Comparison of ENCODE assay signal across 22 cellular contexts in the genomic region with DNA sequence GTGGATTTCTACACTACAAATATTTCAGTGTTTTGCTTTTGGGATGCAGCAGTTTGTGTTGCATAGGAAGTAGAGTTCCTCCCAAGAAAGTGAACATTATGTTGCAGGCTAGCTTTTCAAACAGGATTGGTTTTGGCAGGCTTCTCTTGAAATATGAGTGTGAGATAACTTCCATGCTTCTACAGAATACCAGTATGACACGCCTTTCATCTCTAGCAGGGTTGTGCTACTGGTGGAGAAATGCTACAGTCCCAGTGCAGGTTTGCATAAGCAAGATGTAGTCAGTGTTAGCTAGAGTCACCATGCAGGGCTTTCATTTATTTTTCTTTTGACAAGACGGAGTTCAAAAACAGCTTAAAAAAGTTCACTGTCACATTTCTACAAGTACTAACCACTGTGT. TPM values are rescaled to one million over a fixed set of nuclear protein-coding genes. Genes with fewer than 3 reads are reported as not detected.
DNase-seq lines count a peak whose midpoint lies in the region; ATAC-seq and TF ChIP-seq lines count a peak whose summit lies in the region.
"Had no signal": no experiment of that assay in that cellular context is flagged by ENCODE, and none has a peak within 500 bp of the region (broad histone marks: within the 10 kb centered on the region; RNA-seq: fewer than 3 reads in every experiment).

No MANE protein-coding gene starts in this region.

- POLR2A ChIA-PET in IMR-90 (lab: Charles Lee; ENCODE audit: unreplicated experiment), result interaction anchor here (0.5 kb wide), 1 partner anchor 12 kb away, joined by 12 read pairs; no protein-coding TSS in a partner anchor

- H3K4ac ChIP-seq in IMR-90 (ENCODE audit: low read depth, low read length), result peak overlapping the region; percentile 34; the same call in 1 of the 2 replicates

- dilution Hi-C loops in IMR-90 (cut with HindIII; ENCODE audit: low sequenced_read_pairs, unreplicated experiment), result no loop called here

- H3K79me1 ChIP-seq in IMR-90 (ENCODE audit: low read depth in 1 of 2, low read length in 2 of 2), result no peaks in the 10 kb centered on the region

- H3K9me1 ChIP-seq in IMR-90 (ENCODE audit: insufficient read depth, low read length), result peaks cover 16% of the 10 kb centered on the region

- peak overlapping the region; percentile 18 for H3K23ac ChIP-seq in IMR-90 (ENCODE audit: low read depth, low read length)

- H3K27ac ChIP-seq in IMR-90 (ENCODE audit: insufficient read depth, low read length) (no peak overlapping the region), gastroesophageal sphincter (peak overlapping the region in 3 of 4 donors; percentile 62 to 87 (median 81))
- H3K27ac ChIP-seq: HL-60, ovary, VCaP had no signal

- intact Hi-C loops in IMR-90 (cut with micrococcal nuclease), result loop anchor here (10.0 kb wide), 1 partner anchor 159 kb away; no protein-coding TSS in a partner anchor
- intact Hi-C loops in posterior cingulate gyrus (cut with DNase I), result loop anchor here (10.0 kb wide), 1 partner anchor 331 kb away; a partner anchor contains a TSS

- H2BK120ac ChIP-seq in IMR-90 (ENCODE audit: low read depth, low read length), result peak overlapping the region; percentile 48

- no peak overlapping the region for H3K18ac ChIP-seq in IMR-90 (ENCODE audit: low read depth, low read length)

- no peak overlapping the region for H2AK9ac ChIP-seq in IMR-90 (replicated peaks; ENCODE audit: low read depth, low read length, poor library complexity)

- TF ChIP-seq POLR2A in IMR-90 (IDR thresholded peaks at IDR 0.05; ENCODE audit: low read depth, low read length) (no peak), gastroesophageal sphincter (IDR thresholded peaks at IDR 0.05) (no peak)

- no peak overlapping the region for H3K56ac ChIP-seq in IMR-90 (ENCODE audit: extremely low read depth, insufficient read depth, low read length)

- H2BK15ac ChIP-seq in IMR-90 (ENCODE audit: low read depth, low read length), result no peak overlapping the region

- H4K5ac ChIP-seq in IMR-90 (ENCODE audit: low read depth, low read length), result no peak overlapping the region

- no peak overlapping the region for H3K9ac ChIP-seq in IMR-90 (ENCODE audit: low read depth, low read length)

- TF ChIP-seq CTCF in IMR-90 (conservative IDR thresholded peaks at IDR 0.05; ENCODE audit: low read depth, low read length), result no peak
- no peak for TF ChIP-seq CTCF in astrocyte of the spinal cord (IDR thresholded peaks at IDR 0.05; ENCODE audit: low read depth, low read length)
- TF ChIP-seq CTCF in gastroesophageal sphincter (IDR thresholded peaks at IDR 0.05), result no peak
- no peak for TF ChIP-seq CTCF in omental fat pad (IDR thresholded peaks at IDR 0.05)

- WGBS in IMR-90 (ENCODE audit: extremely low coverage in 2 of 2, insufficient read length in 1 of 2), 2 experiments, result no CpG with 5 or more reads among the region's 2 CpGs
- 32 to 35% methylated on average over 2 of the region's 2 CpGs for WGBS in gastroesophageal sphincter (ENCODE audit: low coverage in 1 of 2), 2 donors

- H3K14ac ChIP-seq in IMR-90 (replicated peaks; ENCODE audit: low read depth, low read length), result peak overlapping the region; percentile 24

- H4K20me1 ChIP-seq in IMR-90 (ENCODE audit: insufficient read depth, low read length), result no peaks in the 10 kb centered on the region

- no TSS peak for BruUV-seq in IMR-90 (replicated peaks; lab: Mats Ljungman, UMichigan)

- H3K4me1 ChIP-seq in IMR-90 (ENCODE audit: control insufficient read depth, insufficient read depth, low read length) (peaks cover 21% of the 10 kb centered on the region), gastroesophageal sphincter (peaks cover 22 to 70% (median 33%) of the 10 kb centered on the region in 3 donors)

- no peak overlapping the region for H2AFZ ChIP-seq in IMR-90 (replicated peaks; ENCODE audit: low read length, poor library complexity)

- no peak overlapping the region for H2BK5ac ChIP-seq in IMR-90 (ENCODE audit: low read depth, low read length, poor library complexity, severe bottlenecking)

- in situ Hi-C loops in IMR-90 (cut with MboI; ENCODE audit: low sequenced_read_pairs) (no loop called here), astrocyte of the spinal cord (cut with HindIII; ENCODE audit: low sequenced_read_pairs) (no loop called here)

- ATAC-seq in IMR-90 (ENCODE audit: low read depth) (peak; percentile 38), gastroesophageal sphincter (no peak), omental fat pad (ENCODE audit: low FRiP score) (peak; percentile 29)
- ATAC-seq: gastrocnemius medialis, sciatic nerve had no signal

- no peak overlapping the region; a peak in 1 of 4 replicates for H4K8ac ChIP-seq in IMR-90 (ENCODE audit: low read depth in 2 of 2, low read length in 2 of 2)

- H2BK20ac ChIP-seq in IMR-90 (ENCODE audit: low read depth, low read length), result 0 out of 2 replicates have a peak overlapping the region, but pooled peaks have one; percentile 13

- H3K4me3 ChIP-seq in IMR-90 (ENCODE audit: insufficient read depth, low read depth, low read length), result no peak overlapping the region
- H3K4me3 ChIP-seq in astrocyte of the spinal cord (ENCODE audit: low read depth, low read length), result no peak overlapping the region
- H3K4me3 ChIP-seq in gastroesophageal sphincter, result no peak overlapping the region
- H3K4me3 ChIP-seq: gastrocnemius medialis, ovary had no signal

- no peak for TF ChIP-seq RAD21 in IMR-90 (IDR thresholded peaks at IDR 0.05; ENCODE audit: low read length)

- TF ChIP-seq EP300 in gastroesophageal sphincter (IDR thresholded peaks at IDR 0.05), result no peak

- peak; percentile 68 for DNase-seq in IMR-90
- DNase-seq in astrocyte of the spinal cord (ENCODE audit: low read depth, low spot score), result peak; percentile 30
- DNase-seq in omental fat pad (ENCODE audit: low spot score), result no peak
- no peak for DNase-seq in posterior cingulate gyrus
- no peak for DNase-seq in anterior cingulate cortex (lab: John Stamatoyannopoulos, UW)
- no peak for DNase-seq in RKO (ENCODE audit: low spot score)
- DNase-seq: activated CD8-positive, alpha-beta memory T cell treated with anti-CD3 and anti-CD28 coated beads, Interleukin-2, amount 50 U/mL, for 4 hours; activated naive CD8-positive, alpha-beta T cell treated with anti-CD3 and anti-CD28 coated beads for 36 hours; gastrocnemius medialis; GOT3; kidney glomerular epithelial cell; naive B cell; NCI-H1105 treated with DMSO at 0.1 percent for 48 hours; NCI-H2029 treated with DMSO at 0.1 percent for 48 hours; NCI-H446; ovary had no signal

- no peaks in the 10 kb centered on the region; the same call in 1 of the 2 replicates for H3K9me3 ChIP-seq in IMR-90 (ENCODE audit: control insufficient read depth, insufficient read depth, low read length)
- no peaks in the 10 kb centered on the region for H3K9me3 ChIP-seq in gastroesophageal sphincter
- H3K9me3 ChIP-seq: ovary had no signal

- CTCF ChIA-PET in IMR-90 (lab: Yijun Ruan, JAX), result interaction anchor here (0.7 to 0.8 kb wide), 2 partner anchors 287 to 298 kb away, joined by 3 read pairs; no protein-coding TSS in a partner anchor

- H3K27me3 ChIP-seq in IMR-90 (ENCODE audit: control insufficient read depth, insufficient read depth, low read length) (no peaks in the 10 kb centered on the region), gastroesophageal sphincter (no peaks in the 10 kb centered on the region)
- H3K27me3 ChIP-seq: gastrocnemius medialis, ovary had no signal

- no peak overlapping the region; the same call in 1 of the 2 replicates for H4K91ac ChIP-seq in IMR-90 (ENCODE audit: insufficient read depth, low read depth, low read length)

- peak overlapping the region; percentile 5; the same call in 1 of the 2 replicates for H2AK5ac ChIP-seq in IMR-90 (ENCODE audit: low read depth, low read length)

- H3K36me3 ChIP-seq in IMR-90 (ENCODE audit: control insufficient read depth, insufficient read depth, low read length), result no peaks in the 10 kb centered on the region
- H3K36me3 ChIP-seq in gastroesophageal sphincter, result no peaks in the 10 kb centered on the region
- H3K36me3 ChIP-seq: gastrocnemius medialis, ovary had no signal

- no peak overlapping the region for H3K4me2 ChIP-seq in IMR-90 (ENCODE audit: low read depth, low read length)

TF ChIP-seq in IMR-90, 13 proteins besides CTCF, POLR2A, EP300 and RAD21:
- TF ChIP-seq SMC3 (IDR thresholded peaks at IDR 0.05; ENCODE audit: low read depth, low read length), result no peak
- no peak for TF ChIP-seq RCOR1 (IDR thresholded peaks at IDR 0.05; ENCODE audit: insufficient replicate concordance, low read length)
- no peak for TF ChIP-seq MAZ (IDR thresholded peaks at IDR 0.05; ENCODE audit: borderline replicate concordance, low read depth, low read length)
- no peak for TF ChIP-seq NFE2L2 (IDR thresholded peaks at IDR 0.05; ENCODE audit: low read depth, low read length)
- TF ChIP-seq, protein P1, sequence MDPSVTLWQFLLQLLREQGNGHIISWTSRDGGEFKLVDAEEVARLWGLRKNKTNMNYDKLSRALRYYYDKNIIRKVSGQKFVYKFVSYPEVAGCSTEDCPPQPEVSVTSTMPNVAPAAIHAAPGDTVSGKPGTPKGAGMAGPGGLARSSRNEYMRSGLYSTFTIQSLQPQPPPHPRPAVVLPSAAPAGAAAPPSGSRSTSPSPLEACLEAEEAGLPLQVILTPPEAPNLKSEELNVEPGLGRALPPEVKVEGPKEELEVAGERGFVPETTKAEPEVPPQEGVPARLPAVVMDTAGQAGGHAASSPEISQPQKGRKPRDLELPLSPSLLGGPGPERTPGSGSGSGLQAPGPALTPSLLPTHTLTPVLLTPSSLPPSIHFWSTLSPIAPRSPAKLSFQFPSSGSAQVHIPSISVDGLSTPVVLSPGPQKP (IDR thresholded peaks at IDR 0.05; ENCODE audit: borderline replicate concordance, low read depth, low read length), result no peak
TF ChIP-seq in IMR-90: peak in this region for 0.

RNA-seq across cellular contexts. Expression of a gene that starts 17.1 kb away (rescaled TPM):
- 11.5 and 12.5 TPM in 2 replicates for total RNA-seq in IMR-90 (2012; rRNA removed)
- 7.7 and 8.3 TPM in 2 replicates for polyA plus RNA-seq in IMR-90 (2012; rRNA removed)
- 4.0 and 7.0 TPM in 2 replicates for polyA plus RNA-seq in IMR-90 (2012; cell fraction: cytosol; rRNA removed)
- 2.8 and 3.3 TPM in 2 replicates for polyA plus RNA-seq in IMR-90 (2012; cell fraction: nucleus; rRNA removed; ENCODE audit: low replicate concordance)
- 100 to 1,000 TPM in 3 of 4 donors, 10 to 100 TPM in 1; 72.8 to 192 (median 129) TPM for total RNA-seq in gastroesophageal sphincter
- total RNA-seq in omental fat pad, result 100 to 1,000 TPM in 1 of 4 donors, 10 to 100 TPM in 3; 45.3 to 194 (median 64.2) TPM
- total RNA-seq: activated naive CD8-positive, alpha-beta T cell treated with anti-CD3 and anti-CD28 coated beads for 36 hours; activated T-helper 2 cell treated with anti-CD3 and anti-CD28 coated beads, Interferon-gamma antibody, Interleukin-2, Interleukin-4, amounts not matched to agents 10 μg/mL and 5 μg/mL and 100 μg/mL, durations not matched to agents 14 hours and 24 hours and 36 hours; T-helper 2 cell treated with Interferon-gamma antibody and Interleukin-4, amounts not matched to agents 100 ng/mL and 5 ng/mL, for 36 hours had no signal

Comparison
In these comparisons a context has a peak if more than half of its experiments do, and no peak if none do; other contexts are left out.
1. DNase-seq: peak in IMR-90 (single experiment) and astrocyte of the spinal cord (single experiment); none in omental fat pad (single experiment), posterior cingulate gyrus (0 of 10), anterior cingulate cortex (0 of 58) and RKO (single experiment).